Comparison of ENCODE assay signal across 1 cellular context in genomic region chr1:147640553-147641165, GRCh38.
TF ChIP-seq lines count a peak whose summit lies in the region.

No MANE protein-coding gene starts in this region.

TF ChIP-seq in HepG2, 621 proteins besides CTCF, POLR2A, EP300 and RAD21 (continued from another document):
- TF ChIP-seq POGK (CRISPR knock-in tag; conservative IDR thresholded peaks at IDR 0.05), result 0 out of 2 replicates have a peak, but pooled peaks have one; percentile 22
- 0 out of 2 replicates have a peak, but pooled peaks have one; percentile 27 for TF ChIP-seq ZNF687 (CRISPR knock-in tag; IDR thresholded peaks at IDR 0.05)
- peak; percentile 71 for TF ChIP-seq XRCC5 (optimal IDR thresholded peaks at IDR 0.05; ENCODE audit: low read length)
- TF ChIP-seq ZNF331 (CRISPR knock-in tag; IDR thresholded peaks at IDR 0.05), result peak; percentile 34; the same call in 1 of the 2 replicates
- no peak for TF ChIP-seq PBX2 (CRISPR knock-in tag; IDR thresholded peaks at IDR 0.05)
- TF ChIP-seq SP1 (IDR thresholded peaks at IDR 0.05), result no peak
- 0 out of 2 replicates have a peak, but pooled peaks have one; percentile 17 for TF ChIP-seq SP1 (CRISPR knock-in tag; IDR thresholded peaks at IDR 0.05)
- no peak for TF ChIP-seq ZUFSP (CRISPR knock-in tag; IDR thresholded peaks at IDR 0.05; ENCODE audit: borderline replicate concordance)
- TF ChIP-seq SALL1 (CRISPR knock-in tag; IDR thresholded peaks at IDR 0.05), result peak; percentile 34; the same call in 1 of the 2 replicates
- no peak for TF ChIP-seq ATF1 (CRISPR knock-in tag; IDR thresholded peaks at IDR 0.05)
- TF ChIP-seq SMC3 (IDR thresholded peaks at IDR 0.05; ENCODE audit: low read length), result peak; percentile 58
- no peak for TF ChIP-seq ETV5 (CRISPR knock-in tag; IDR thresholded peaks at IDR 0.05; ENCODE audit: borderline replicate concordance)
